1 cellular context compared by ENCODE assay signal in genomic region chr1:93753766-93754763, GRCh38.
TF ChIP-seq lines count a peak whose summit lies in the region.

No MANE protein-coding gene starts in this region.

TF ChIP-seq in K562, 482 proteins besides CTCF, POLR2A, EP300 and RAD21 (continued from another document):
- TF ChIP-seq THAP12 (CRISPR knock-in tag; IDR thresholded peaks at IDR 0.05): no peak
- TF ChIP-seq ZNF639 (CRISPR knock-in tag; conservative IDR thresholded peaks at IDR 0.05 in 1 of 2, IDR thresholded peaks at IDR 0.05 in 1 of 2): no peak
- peak; percentile 59; the same call in 1 of the 2 replicates for TF ChIP-seq JUND (IDR thresholded peaks at IDR 0.05; ENCODE audit: borderline replicate concordance, low read depth, low read length)
- peak; percentile 65; the same call in 1 of the 3 replicates for TF ChIP-seq JUND (tag; IDR thresholded peaks at IDR 0.05; ENCODE audit: borderline replicate concordance, low read depth, low read length)
- 0 out of 2 replicates have a peak, but pooled peaks have one; percentile 42 for TF ChIP-seq CEBPB (tag; IDR thresholded peaks at IDR 0.05)
- no peak for TF ChIP-seq ARID4B (CRISPR knock-in tag; IDR thresholded peaks at IDR 0.05)
- TF ChIP-seq ARID1B (IDR thresholded peaks at IDR 0.05): peak; percentile 38; the same call in 1 of the 2 replicates
- peak; percentile 73; the same call in 1 of the 2 replicates for TF ChIP-seq JUNB (CRISPR knock-in tag; conservative IDR thresholded peaks at IDR 0.05)
- peak; percentile 87 to 93; a peak in 2 of 4 replicates for TF ChIP-seq TEAD1 (CRISPR knock-in tag; IDR thresholded peaks at IDR 0.05)
- TF ChIP-seq TCF7L2 (IDR thresholded peaks at IDR 0.05; ENCODE audit: low read depth, low read length): no peak
- TF ChIP-seq NR2C2 (CRISPR knock-in tag; IDR thresholded peaks at IDR 0.05): no peak
- TF ChIP-seq NR2C2 (tag; IDR thresholded peaks at IDR 0.05): peak; percentile 36; the same call in 1 of the 2 replicates
- peak; percentile 27; the same call in 1 of the 2 replicates for TF ChIP-seq CREB1 (IDR thresholded peaks at IDR 0.05)
- peak; percentile 70; the same call in 1 of the 2 replicates for TF ChIP-seq CREB1 (CRISPR knock-in tag; IDR thresholded peaks at IDR 0.05)
- TF ChIP-seq MEIS2 (IDR thresholded peaks at IDR 0.05; ENCODE audit: partially characterized antibody): peak; percentile 23
- peak; percentile 52; the same call in 1 of the 2 replicates for TF ChIP-seq BACH1 (tag; IDR thresholded peaks at IDR 0.05)
- no peak for TF ChIP-seq MAZ (CRISPR knock-in tag; conservative IDR thresholded peaks at IDR 0.05 in 1 of 2, IDR thresholded peaks at IDR 0.05 in 1 of 2)
- peak; percentile 52 for TF ChIP-seq TCF3 (CRISPR knock-in tag; IDR thresholded peaks at IDR 0.05)
- TF ChIP-seq, protein P1, sequence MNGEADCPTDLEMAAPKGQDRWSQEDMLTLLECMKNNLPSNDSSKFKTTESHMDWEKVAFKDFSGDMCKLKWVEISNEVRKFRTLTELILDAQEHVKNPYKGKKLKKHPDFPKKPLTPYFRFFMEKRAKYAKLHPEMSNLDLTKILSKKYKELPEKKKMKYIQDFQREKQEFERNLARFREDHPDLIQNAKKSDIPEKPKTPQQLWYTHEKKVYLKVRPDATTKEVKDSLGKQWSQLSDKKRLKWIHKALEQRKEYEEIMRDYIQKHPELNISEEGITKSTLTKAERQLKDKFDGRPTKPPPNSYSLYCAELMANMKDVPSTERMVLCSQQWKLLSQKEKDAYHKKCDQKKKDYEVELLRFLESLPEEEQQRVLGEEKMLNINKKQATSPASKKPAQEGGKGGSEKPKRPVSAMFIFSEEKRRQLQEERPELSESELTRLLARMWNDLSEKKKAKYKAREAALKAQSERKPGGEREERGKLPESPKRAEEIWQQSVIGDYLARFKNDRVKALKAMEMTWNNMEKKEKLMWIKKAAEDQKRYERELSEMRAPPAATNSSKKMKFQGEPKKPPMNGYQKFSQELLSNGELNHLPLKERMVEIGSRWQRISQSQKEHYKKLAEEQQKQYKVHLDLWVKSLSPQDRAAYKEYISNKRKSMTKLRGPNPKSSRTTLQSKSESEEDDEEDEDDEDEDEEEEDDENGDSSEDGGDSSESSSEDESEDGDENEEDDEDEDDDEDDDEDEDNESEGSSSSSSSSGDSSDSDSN (IDR thresholded peaks at IDR 0.05; ENCODE audit: borderline replicate concordance in 1 of 2, low read depth in 2 of 2, low read length in 2 of 2): no peak
- TF ChIP-seq GABPA (tag; conservative IDR thresholded peaks at IDR 0.05; ENCODE audit: low read depth): peak; percentile 37
- peak; percentile 66; the same call in 1 of the 2 replicates for TF ChIP-seq LCOR (CRISPR knock-in tag; IDR thresholded peaks at IDR 0.05)
- TF ChIP-seq, protein P2, sequence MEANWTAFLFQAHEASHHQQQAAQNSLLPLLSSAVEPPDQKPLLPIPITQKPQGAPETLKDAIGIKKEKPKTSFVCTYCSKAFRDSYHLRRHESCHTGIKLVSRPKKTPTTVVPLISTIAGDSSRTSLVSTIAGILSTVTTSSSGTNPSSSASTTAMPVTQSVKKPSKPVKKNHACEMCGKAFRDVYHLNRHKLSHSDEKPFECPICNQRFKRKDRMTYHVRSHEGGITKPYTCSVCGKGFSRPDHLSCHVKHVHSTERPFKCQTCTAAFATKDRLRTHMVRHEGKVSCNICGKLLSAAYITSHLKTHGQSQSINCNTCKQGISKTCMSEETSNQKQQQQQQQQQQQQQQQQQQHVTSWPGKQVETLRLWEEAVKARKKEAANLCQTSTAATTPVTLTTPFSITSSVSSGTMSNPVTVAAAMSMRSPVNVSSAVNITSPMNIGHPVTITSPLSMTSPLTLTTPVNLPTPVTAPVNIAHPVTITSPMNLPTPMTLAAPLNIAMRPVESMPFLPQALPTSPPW (CRISPR knock-in tag; IDR thresholded peaks at IDR 0.05): no peak
- peak; percentile 94 for TF ChIP-seq SOX6 (IDR thresholded peaks at IDR 0.05)
- TF ChIP-seq SMAD4 (CRISPR knock-in tag; conservative IDR thresholded peaks at IDR 0.05): peak; percentile 34; the same call in 1 of the 2 replicates
- TF ChIP-seq PRMT5 (CRISPR knock-in tag; IDR thresholded peaks at IDR 0.05): no peak
TF ChIP-seq in K562: peak in this region for 30.
